Comparison of ENCODE assay signal across 2 cellular contexts in the genomic region with DNA sequence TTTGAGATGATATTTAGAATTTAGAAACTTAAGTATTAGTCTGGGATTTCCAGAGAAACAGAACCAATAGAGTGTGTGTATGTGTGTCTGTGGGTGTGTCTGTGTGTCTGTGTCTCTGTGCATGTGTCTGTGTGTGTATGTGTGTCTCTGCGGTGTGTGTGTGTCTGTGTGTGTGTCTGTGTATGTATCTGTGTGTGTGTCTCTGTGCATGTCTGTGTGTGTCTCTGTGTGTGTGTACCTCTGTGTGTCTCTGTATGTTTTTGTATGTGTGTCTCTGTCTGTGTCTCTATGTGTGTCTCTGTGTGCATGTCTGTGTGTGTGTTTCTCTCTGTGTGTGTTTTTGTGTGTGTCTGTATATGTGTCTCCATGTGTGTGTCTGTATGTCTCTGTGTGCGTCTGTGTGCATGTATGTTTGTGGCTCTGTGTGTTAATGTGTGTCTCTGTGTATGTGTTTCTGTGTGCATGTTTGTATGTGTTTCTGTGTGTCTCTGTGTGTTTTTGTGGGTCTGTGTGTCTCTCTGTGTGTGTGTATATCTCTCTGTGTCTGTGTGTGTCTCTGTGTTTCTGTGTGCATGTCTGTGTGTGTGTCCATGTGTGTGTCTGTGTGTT.
TF ChIP-seq lines count a peak whose summit lies in the region.

No MANE protein-coding gene starts in this region.

TF ChIP-seq in GM12891, 5 proteins besides CTCF, POLR2A, EP300 and RAD21:
- TF ChIP-seq POLR2AphosphoS5 (IDR thresholded peaks at IDR 0.05; ENCODE audit: low read depth, low read length) (no peak), TAF1 (IDR thresholded peaks at IDR 0.05; ENCODE audit: low read depth, low read length) (no peak), PAX5 (IDR thresholded peaks at IDR 0.05; ENCODE audit: insufficient read depth, low read length, severe bottlenecking) (no peak), POU2F2 (IDR thresholded peaks at IDR 0.05; ENCODE audit: low read depth, low read length) (no peak), SPI1 (IDR thresholded peaks at IDR 0.05; ENCODE audit: low read depth, low read length) (no peak)

TF ChIP-seq in GM12878, 131 proteins besides CTCF, POLR2A, EP300 and RAD21:
- TF ChIP-seq, protein P1, sequence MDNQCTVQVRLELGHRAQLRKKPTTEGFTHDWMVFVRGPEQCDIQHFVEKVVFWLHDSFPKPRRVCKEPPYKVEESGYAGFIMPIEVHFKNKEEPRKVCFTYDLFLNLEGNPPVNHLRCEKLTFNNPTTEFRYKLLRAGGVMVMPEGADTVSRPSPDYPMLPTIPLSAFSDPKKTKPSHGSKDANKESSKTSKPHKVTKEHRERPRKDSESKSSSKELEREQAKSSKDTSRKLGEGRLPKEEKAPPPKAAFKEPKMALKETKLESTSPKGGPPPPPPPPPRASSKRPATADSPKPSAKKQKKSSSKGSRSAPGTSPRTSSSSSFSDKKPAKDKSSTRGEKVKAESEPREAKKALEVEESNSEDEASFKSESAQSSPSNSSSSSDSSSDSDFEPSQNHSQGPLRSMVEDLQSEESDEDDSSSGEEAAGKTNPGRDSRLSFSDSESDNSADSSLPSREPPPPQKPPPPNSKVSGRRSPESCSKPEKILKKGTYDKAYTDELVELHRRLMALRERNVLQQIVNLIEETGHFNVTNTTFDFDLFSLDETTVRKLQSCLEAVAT (IDR thresholded peaks at IDR 0.05), result no peak
- no peak for TF ChIP-seq EGR1 (IDR thresholded peaks at IDR 0.05; ENCODE audit: borderline replicate concordance in 1 of 2, low read depth in 2 of 2, low read length in 2 of 2)
- no peak for TF ChIP-seq ZNF24 (IDR thresholded peaks at IDR 0.05)
- TF ChIP-seq HDGF (IDR thresholded peaks at IDR 0.05), result peak; percentile 89
- no peak for TF ChIP-seq CBX5 (IDR thresholded peaks at IDR 0.05; ENCODE audit: low read depth)
- TF ChIP-seq, protein P2, sequence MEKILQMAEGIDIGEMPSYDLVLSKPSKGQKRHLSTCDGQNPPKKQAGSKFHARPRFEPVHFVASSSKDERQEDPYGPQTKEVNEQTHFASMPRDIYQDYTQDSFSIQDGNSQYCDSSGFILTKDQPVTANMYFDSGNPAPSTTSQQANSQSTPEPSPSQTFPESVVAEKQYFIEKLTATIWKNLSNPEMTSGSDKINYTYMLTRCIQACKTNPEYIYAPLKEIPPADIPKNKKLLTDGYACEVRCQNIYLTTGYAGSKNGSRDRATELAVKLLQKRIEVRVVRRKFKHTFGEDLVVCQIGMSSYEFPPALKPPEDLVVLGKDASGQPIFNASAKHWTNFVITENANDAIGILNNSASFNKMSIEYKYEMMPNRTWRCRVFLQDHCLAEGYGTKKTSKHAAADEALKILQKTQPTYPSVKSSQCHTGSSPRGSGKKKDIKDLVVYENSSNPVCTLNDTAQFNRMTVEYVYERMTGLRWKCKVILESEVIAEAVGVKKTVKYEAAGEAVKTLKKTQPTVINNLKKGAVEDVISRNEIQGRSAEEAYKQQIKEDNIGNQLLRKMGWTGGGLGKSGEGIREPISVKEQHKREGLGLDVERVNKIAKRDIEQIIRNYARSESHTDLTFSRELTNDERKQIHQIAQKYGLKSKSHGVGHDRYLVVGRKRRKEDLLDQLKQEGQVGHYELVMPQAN (conservative IDR thresholded peaks at IDR 0.05), result no peak
- TF ChIP-seq NBN (IDR thresholded peaks at IDR 0.05), result peak; percentile 64; the same call in 1 of the 2 replicates
- TF ChIP-seq YBX1 (IDR thresholded peaks at IDR 0.05), result peak; percentile 20; the same call in 1 of the 2 replicates
- TF ChIP-seq SIX5 (IDR thresholded peaks at IDR 0.05; ENCODE audit: low read depth, low read length, severe bottlenecking), result no peak
- TF ChIP-seq BRCA1 (IDR thresholded peaks at IDR 0.05; ENCODE audit: low read depth, low read length), result no peak
- TF ChIP-seq, protein P3, sequence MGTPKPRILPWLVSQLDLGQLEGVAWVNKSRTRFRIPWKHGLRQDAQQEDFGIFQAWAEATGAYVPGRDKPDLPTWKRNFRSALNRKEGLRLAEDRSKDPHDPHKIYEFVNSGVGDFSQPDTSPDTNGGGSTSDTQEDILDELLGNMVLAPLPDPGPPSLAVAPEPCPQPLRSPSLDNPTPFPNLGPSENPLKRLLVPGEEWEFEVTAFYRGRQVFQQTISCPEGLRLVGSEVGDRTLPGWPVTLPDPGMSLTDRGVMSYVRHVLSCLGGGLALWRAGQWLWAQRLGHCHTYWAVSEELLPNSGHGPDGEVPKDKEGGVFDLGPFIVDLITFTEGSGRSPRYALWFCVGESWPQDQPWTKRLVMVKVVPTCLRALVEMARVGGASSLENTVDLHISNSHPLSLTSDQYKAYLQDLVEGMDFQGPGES (IDR thresholded peaks at IDR 0.05), result no peak
- TF ChIP-seq, protein P4, sequence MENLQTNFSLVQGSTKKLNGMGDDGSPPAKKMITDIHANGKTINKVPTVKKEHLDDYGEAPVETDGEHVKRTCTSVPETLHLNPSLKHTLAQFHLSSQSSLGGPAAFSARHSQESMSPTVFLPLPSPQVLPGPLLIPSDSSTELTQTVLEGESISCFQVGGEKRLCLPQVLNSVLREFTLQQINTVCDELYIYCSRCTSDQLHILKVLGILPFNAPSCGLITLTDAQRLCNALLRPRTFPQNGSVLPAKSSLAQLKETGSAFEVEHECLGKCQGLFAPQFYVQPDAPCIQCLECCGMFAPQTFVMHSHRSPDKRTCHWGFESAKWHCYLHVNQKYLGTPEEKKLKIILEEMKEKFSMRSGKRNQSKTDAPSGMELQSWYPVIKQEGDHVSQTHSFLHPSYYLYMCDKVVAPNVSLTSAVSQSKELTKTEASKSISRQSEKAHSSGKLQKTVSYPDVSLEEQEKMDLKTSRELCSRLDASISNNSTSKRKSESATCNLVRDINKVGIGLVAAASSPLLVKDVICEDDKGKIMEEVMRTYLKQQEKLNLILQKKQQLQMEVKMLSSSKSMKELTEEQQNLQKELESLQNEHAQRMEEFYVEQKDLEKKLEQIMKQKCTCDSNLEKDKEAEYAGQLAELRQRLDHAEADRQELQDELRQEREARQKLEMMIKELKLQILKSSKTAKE (IDR thresholded peaks at IDR 0.05; ENCODE audit: low read depth, poor library complexity, severe bottlenecking), result no peak
